ENCODE assay signal across 24 cellular contexts in the genomic region with DNA sequence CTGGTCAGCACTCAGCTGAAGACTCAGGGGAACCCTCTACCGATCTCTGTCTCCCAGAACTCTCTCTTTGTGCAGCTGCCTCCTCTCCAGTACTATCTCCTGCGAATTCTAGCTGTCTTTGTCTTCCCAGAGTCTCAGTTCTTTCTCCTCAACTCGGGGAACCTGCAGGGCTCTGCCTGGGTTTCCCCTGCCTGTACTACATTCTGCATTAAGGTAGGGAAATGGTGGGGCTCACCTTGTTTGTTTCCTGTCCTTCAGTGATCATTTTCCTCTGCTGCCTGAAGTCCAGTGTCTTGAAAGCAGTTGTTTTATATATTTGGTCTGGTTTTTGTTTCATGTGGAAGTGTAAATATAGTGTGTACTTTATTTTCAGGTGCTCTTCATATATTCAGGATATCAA. TPM values are rescaled to one million over a fixed set of nuclear protein-coding genes. Genes with fewer than 3 reads are reported as not detected.
"Had no signal": no experiment of that assay in that cellular context is flagged by ENCODE, and none has a peak within 500 bp of the region (broad histone marks: within the 10 kb centered on the region; RNA-seq: fewer than 3 reads in every experiment).

No MANE protein-coding gene starts in this region.

- DNase-seq: activated B cell treated with CpG ODN at 0.5 μM for 24 hours; activated CD4-positive, alpha-beta T cell treated with anti-CD3 and anti-CD28 coated beads for 48 hours; activated CD8-positive, alpha-beta T cell treated with anti-CD3 and anti-CD28 coated beads for 36 hours; activated naive CD4-positive, alpha-beta T cell; activated naive CD8-positive, alpha-beta T cell treated with anti-CD3 and anti-CD28 coated beads, Interleukin-2, amount 10 ng/mL, durations not matched to agents 7 days and 5 days; activated T-cell treated with anti-CD3 and anti-CD28 coated beads, Interleukin-2, amount 50 U/mL, for 1 hour; amygdala; dermis blood vessel endothelial cell; effector memory CD4-positive, alpha-beta T cell; esophagus squamous epithelium; immature natural killer cell; kidney glomerular epithelial cell; left ventricle myocardium inferior; mammary epithelial cell; midbrain; stimulated activated CD4-positive, alpha-beta T cell treated with anti-CD3 and anti-CD28 coated beads, Interleukin-2, amount 100 ng/mL, for 24 hours; stimulated activated naive CD4-positive, alpha-beta T cell treated with Interleukin-2 at 50 U/mL for 16 hours; substantia nigra; tibial artery had no signal

- H3K27ac ChIP-seq: esophagus squamous epithelium, left ventricle myocardium inferior, right atrium auricular region, tibial artery had no signal

- H3K9me3 ChIP-seq: esophagus squamous epithelium, right atrium auricular region, tibial artery had no signal

- H3K36me3 ChIP-seq: esophagus squamous epithelium, left ventricle myocardium inferior, right atrium auricular region had no signal

- H3K4me1 Mint-ChIP-seq: activated B cell treated with CpG ODN at 0.5 μM for 24 hours; activated naive CD8-positive, alpha-beta T cell treated with anti-CD3 and anti-CD28 coated beads, Interleukin-2, amount 10 ng/mL, durations not matched to agents 7 days and 5 days; activated T-helper 17 cell treated with anti-CD3 and anti-CD28 coated beads, Interleukin-2, amount 50 U/mL, for 72 hours; immature natural killer cell had no signal

- H3K27me3 Mint-ChIP-seq: activated CD8-positive, alpha-beta T cell treated with anti-CD3 and anti-CD28 coated beads for 36 hours had no signal

- H3K4me3 Mint-ChIP-seq: activated B cell treated with CpG ODN at 0.5 μM for 24 hours; activated CD8-positive, alpha-beta T cell treated with anti-CD3 and anti-CD28 coated beads for 36 hours; activated naive CD8-positive, alpha-beta T cell treated with anti-CD3 and anti-CD28 coated beads, Interleukin-2, amount 10 ng/mL, durations not matched to agents 7 days and 5 days; activated T-helper 17 cell treated with anti-CD3 and anti-CD28 coated beads, Interleukin-2, amount 50 U/mL, for 72 hours; immature natural killer cell; nephron had no signal

- H3K36me3 Mint-ChIP-seq: activated naive CD8-positive, alpha-beta T cell treated with anti-CD3 and anti-CD28 coated beads, Interleukin-2, amount 10 ng/mL, durations not matched to agents 7 days and 5 days; immature natural killer cell had no signal

- H3K4me1 ChIP-seq: esophagus squamous epithelium, left ventricle myocardium inferior, right atrium auricular region, tibial artery had no signal

- H3K27me3 ChIP-seq: right atrium auricular region, tibial artery had no signal

- ATAC-seq: activated CD8-positive, alpha-beta T cell treated with anti-CD3 and anti-CD28 coated beads for 36 hours; activated T-helper 17 cell treated with anti-CD3 and anti-CD28 coated beads, Interleukin-2, amount 50 U/mL, for 72 hours had no signal

- H3K4me3 ChIP-seq: esophagus squamous epithelium, left ventricle myocardium inferior, right atrium auricular region, tibial artery had no signal

- H3K27ac Mint-ChIP-seq: activated B cell treated with CpG ODN at 0.5 μM for 24 hours; activated CD8-positive, alpha-beta T cell treated with anti-CD3 and anti-CD28 coated beads for 36 hours; activated naive CD8-positive, alpha-beta T cell treated with anti-CD3 and anti-CD28 coated beads, Interleukin-2, amount 10 ng/mL, durations not matched to agents 7 days and 5 days; activated T-helper 17 cell treated with anti-CD3 and anti-CD28 coated beads, Interleukin-2, amount 50 U/mL, for 72 hours; immature natural killer cell; nephron; progenitor cell of endocrine pancreas had no signal

RNA-seq across cellular contexts. Expression of gene IGFBPL1, which starts 43.1 kb away (rescaled TPM):
- total RNA-seq: activated B cell treated with CpG ODN at 0.5 μM for 24 hours; activated CD8-positive, alpha-beta T cell treated with anti-CD3 and anti-CD28 coated beads for 36 hours; activated naive CD8-positive, alpha-beta T cell treated with anti-CD3 and anti-CD28 coated beads, Interleukin-2, amount 10 ng/mL, durations not matched to agents 7 days and 5 days; activated T-helper 17 cell treated with anti-CD3 and anti-CD28 coated beads, Interleukin-2, amount 50 U/mL, for 72 hours; esophagus squamous epithelium; left ventricle myocardium inferior; mammary epithelial cell; omental fat pad had no signal
